Comparison of ENCODE assay signal across 9 cellular contexts in the genomic region with DNA sequence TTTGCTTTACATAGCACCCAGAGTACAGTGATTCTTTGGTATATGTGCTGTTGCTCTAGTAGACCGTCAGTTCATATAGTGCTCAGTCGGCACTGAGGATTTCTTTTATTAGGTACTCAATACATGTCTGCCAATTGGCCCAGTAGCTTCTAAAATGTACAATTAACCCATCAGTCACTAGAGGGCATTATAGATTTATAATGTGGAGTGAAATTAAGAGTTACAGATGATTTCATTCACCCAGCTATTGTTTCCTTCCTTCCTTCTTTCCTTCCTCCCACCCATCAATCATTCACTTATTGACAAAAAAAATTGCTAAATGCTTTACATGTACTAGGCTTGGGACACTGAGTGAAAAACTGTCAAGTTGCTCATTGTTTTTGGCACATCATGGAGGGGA.
DNase-seq lines count a peak whose midpoint lies in the region; ATAC-seq and TF ChIP-seq lines count a peak whose summit lies in the region.
"Had no signal": no experiment of that assay in that cellular context is flagged by ENCODE, and none has a peak within 500 bp of the region (broad histone marks: within the 10 kb centered on the region; RNA-seq: fewer than 3 reads in every experiment).

No MANE protein-coding gene starts in this region.

- H3K27ac ChIP-seq in ascending aorta, result no peak overlapping the region

- DNase-seq in NCI-H2196 (lab: John Stamatoyannopoulos, UW; ENCODE audit: unreplicated experiment) (peak; percentile 25), NCI-H2196 treated with DMSO at 0.1 percent for 48 hours (lab: John Stamatoyannopoulos, UW; ENCODE audit: unreplicated experiment) (no peak), NCI-H446 treated with DMSO at 0.1 percent for 48 hours (lab: John Stamatoyannopoulos, UW) (peak; percentile 34), cardiac fibroblast (ENCODE audit: low read depth in 2 of 2) (peak; percentile 46 to 69), renal cortical epithelial cell (ENCODE audit: low read depth) (peak; percentile 59), ascending aorta (ENCODE audit: low spot score in 2 of 2) (no peak)
- no peak for DNase-seq in stimulated activated naive CD8-positive, alpha-beta T cell treated with anti-CD3 and anti-CD28 coated beads, Interleukin-15, amount 100 ng/mL, for 72 hours

- no peak overlapping the region for H3K4me3 ChIP-seq in cardiac fibroblast (replicated peaks in 1 of 2; ENCODE audit: low read depth in 2 of 2, low read length in 2 of 2)
- no peak overlapping the region for H3K4me3 ChIP-seq in ascending aorta

- H3K9me3 Mint-ChIP-seq in stimulated activated naive CD8-positive, alpha-beta T cell treated with anti-CD3 and anti-CD28 coated beads, Interleukin-15, amount 100 ng/mL, for 72 hours, result no peaks in the 10 kb centered on the region

- no peak overlapping the region for H3K4me3 Mint-ChIP-seq in stimulated activated naive CD8-positive, alpha-beta T cell treated with anti-CD3 and anti-CD28 coated beads, Interleukin-15, amount 100 ng/mL, for 72 hours
- H3K4me3 Mint-ChIP-seq: B cell had no signal

- no peaks in the 10 kb centered on the region for H3K36me3 ChIP-seq in ascending aorta

- H3K27ac Mint-ChIP-seq in stimulated activated naive CD8-positive, alpha-beta T cell treated with anti-CD3 and anti-CD28 coated beads, Interleukin-15, amount 100 ng/mL, for 72 hours, result no peak overlapping the region
- H3K27ac Mint-ChIP-seq: B cell had no signal

- no peaks in the 10 kb centered on the region for H3K27me3 ChIP-seq in ascending aorta

- peaks cover 15% of the 10 kb centered on the region for H3K27me3 Mint-ChIP-seq in stimulated activated naive CD8-positive, alpha-beta T cell treated with anti-CD3 and anti-CD28 coated beads, Interleukin-15, amount 100 ng/mL, for 72 hours

- no peak for ATAC-seq in HG02973 (IDR thresholded peaks at IDR 0.05; ENCODE audit: unreplicated experiment)
- no peak for ATAC-seq in stimulated activated naive CD8-positive, alpha-beta T cell treated with anti-CD3 and anti-CD28 coated beads, Interleukin-15, amount 100 ng/mL, for 72 hours

- TF ChIP-seq CTCF in cardiac fibroblast (IDR thresholded peaks at IDR 0.05; ENCODE audit: low read depth, low read length) (peak; percentile 25), ascending aorta (IDR thresholded peaks at IDR 0.05) (no peak)

- H3K4me1 Mint-ChIP-seq in stimulated activated naive CD8-positive, alpha-beta T cell treated with anti-CD3 and anti-CD28 coated beads, Interleukin-15, amount 100 ng/mL, for 72 hours, result no peaks in the 10 kb centered on the region
- H3K4me1 Mint-ChIP-seq: B cell had no signal

- no peaks in the 10 kb centered on the region for H3K4me1 ChIP-seq in ascending aorta

- no peaks in the 10 kb centered on the region for H3K9me3 ChIP-seq in ascending aorta

- intact Hi-C loops in ascending aorta (cut with DNase I), result no loop called here

Comparison
In these comparisons a context has a peak if more than half of its experiments do, and no peak if none do; other contexts are left out.
1. DNase-seq: peak in NCI-H2196 (single experiment), NCI-H446 treated with DMSO at 0.1 percent for 48 hours (single experiment), cardiac fibroblast (2 of 2) and renal cortical epithelial cell (single experiment); none in NCI-H2196 treated with DMSO at 0.1 percent for 48 hours (single experiment), ascending aorta (0 of 2) and stimulated activated naive CD8-positive, alpha-beta T cell treated with anti-CD3 and anti-CD28 coated beads, Interleukin-15, amount 100 ng/mL, for 72 hours (0 of 2).